8 cellular contexts compared by ENCODE assay signal in genomic region chr1:184866991-184867788, GRCh38.
DNase-seq lines count a peak whose midpoint lies in the region; ATAC-seq and TF ChIP-seq lines count a peak whose summit lies in the region.

No MANE protein-coding gene starts in this region.

- H2AFZ ChIP-seq in fibroblast of lung (ENCODE audit: low read length): no peak overlapping the region

- peaks cover 0 to 48% (median 28%) of the 10 kb centered on the region in 10 experiments; a peak in 14 of 20 replicates for H3K4me1 ChIP-seq in BLaER1 treated with 17β-estradiol and CSF1 and Interleukin-3, amounts not matched to agents 10 nM and 100 nM
- peaks cover 5% of the 10 kb centered on the region for H3K4me1 ChIP-seq in fibroblast of lung (ENCODE audit: control insufficient read depth, extremely low read depth, insufficient read depth, low read length)

- H3K27me3 ChIP-seq in BLaER1 treated with 17β-estradiol and CSF1 and Interleukin-3, amounts not matched to agents 10 nM and 100 nM: no peaks in the 10 kb centered on the region
- no peaks in the 10 kb centered on the region for H3K27me3 ChIP-seq in fibroblast of lung (ENCODE audit: control insufficient read depth, insufficient read depth, low read length)

- DNase-seq in activated CD4-positive, alpha-beta T cell treated with anti-CD3 and anti-CD28 coated beads, Interleukin-2, amount 50 U/mL, for 48 hours: peak; percentile 39 to 59
- DNase-seq in fibroblast of lung (ENCODE audit: low read depth in 2 of 2): peak; percentile 98 to 99
- DNase-seq in stimulated activated CD4-positive, alpha-beta T cell treated with anti-CD3 and anti-CD28 coated beads, TNF-alpha, amount 100 ng/mL, for 1 hour (ENCODE audit: low read depth in 3 of 3, low spot score in 1 of 3): peak in 2 of 3 donors; percentile 15 to 17
- no peak for DNase-seq in NCI-H1092 (lab: John Stamatoyannopoulos, UW)
- no peak for DNase-seq in NCI-H82 treated with DMSO at 0.1 percent for 48 hours (lab: John Stamatoyannopoulos, UW; ENCODE audit: unreplicated experiment)

- H3K9ac ChIP-seq in BLaER1 treated with 17β-estradiol and CSF1 and Interleukin-3, amounts not matched to agents 10 nM and 100 nM: peak overlapping the region in 5 of 11 experiments; percentile 4 to 66 (median 60); a peak in 7 of 22 replicates
- H3K9ac ChIP-seq in fibroblast of lung (ENCODE audit: insufficient read depth, low read length): no peak overlapping the region

- H3K27ac ChIP-seq in BLaER1 treated with 17β-estradiol and CSF1 and Interleukin-3, amounts not matched to agents 10 nM and 100 nM: peak overlapping the region in 7 of 11 experiments; percentile 10 to 85 (median 72); a peak in 14 of 22 replicates
- no peak overlapping the region for H3K27ac ChIP-seq in fibroblast of lung (ENCODE audit: insufficient read depth, low read length)

- TF ChIP-seq CTCF in fibroblast of lung (conservative IDR thresholded peaks at IDR 0.05 in 1 of 2, IDR thresholded peaks at IDR 0.05 in 1 of 2; ENCODE audit: low read depth in 1 of 2, low read length in 2 of 2): no peak

- no peaks in the 10 kb centered on the region for H3K79me2 ChIP-seq in fibroblast of lung (ENCODE audit: control insufficient read depth, insufficient read depth, low read length)

- peak; percentile 89 for ATAC-seq in GM19455 (IDR thresholded peaks at IDR 0.05; ENCODE audit: unreplicated experiment)
- ATAC-seq in HG03521 (IDR thresholded peaks at IDR 0.05; ENCODE audit: unreplicated experiment): peak; percentile 96

- peak overlapping the region in 1 of 10 experiments; percentile 9; a peak in 2 of 20 replicates for H3K4me3 ChIP-seq in BLaER1 treated with 17β-estradiol and CSF1 and Interleukin-3, amounts not matched to agents 10 nM and 100 nM
- H3K4me3 ChIP-seq in fibroblast of lung (replicated peaks in 1 of 4; ENCODE audit: control extremely low read depth in 1 of 4, insufficient read depth in 1 of 4, low read depth in 3 of 4, low read length in 4 of 4): no peak overlapping the region

- H3K36me3 ChIP-seq in BLaER1 treated with 17β-estradiol and CSF1 and Interleukin-3, amounts not matched to agents 10 nM and 100 nM: no peaks in the 10 kb centered on the region
- no peaks in the 10 kb centered on the region for H3K36me3 ChIP-seq in fibroblast of lung (ENCODE audit: control insufficient read depth, insufficient read depth, low read length)

- peaks cover 0 to 9% (median 0%) of the 10 kb centered on the region in 11 experiments; a peak in 3 of 22 replicates for H3K9me3 ChIP-seq in BLaER1 treated with 17β-estradiol and CSF1 and Interleukin-3, amounts not matched to agents 10 nM and 100 nM (replicated peaks in 1 of 11)
- H3K9me3 ChIP-seq in fibroblast of lung (ENCODE audit: control insufficient read depth, insufficient read depth, low read depth, low read length): no peaks in the 10 kb centered on the region

- no peaks in the 10 kb centered on the region for H4K20me1 ChIP-seq in BLaER1 treated with 17β-estradiol and CSF1 and Interleukin-3, amounts not matched to agents 10 nM and 100 nM
- H4K20me1 ChIP-seq in fibroblast of lung (ENCODE audit: control insufficient read depth, extremely low read depth, insufficient read depth, low read length): no peaks in the 10 kb centered on the region

- peak overlapping the region in 7 of 11 experiments; percentile 31 to 85 (median 68); a peak in 14 of 22 replicates for H3K4me2 ChIP-seq in BLaER1 treated with 17β-estradiol and CSF1 and Interleukin-3, amounts not matched to agents 10 nM and 100 nM
- peak overlapping the region; percentile 55 for H3K4me2 ChIP-seq in fibroblast of lung (ENCODE audit: extremely low read depth, insufficient read depth, low read length)

Comparison
In these comparisons a context has a peak if more than half of its experiments do, and no peak if none do; other contexts are left out.
1. DNase-seq: peak in activated CD4-positive, alpha-beta T cell treated with anti-CD3 and anti-CD28 coated beads, Interleukin-2, amount 50 U/mL, for 48 hours (2 of 2), fibroblast of lung (2 of 2) and stimulated activated CD4-positive, alpha-beta T cell treated with anti-CD3 and anti-CD28 coated beads, TNF-alpha, amount 100 ng/mL, for 1 hour (2 of 3); none in NCI-H1092 (single experiment) and NCI-H82 treated with DMSO at 0.1 percent for 48 hours (single experiment).